ENCODE assay signal across 1 cellular context in genomic region chr17:14316131-14316854, GRCh38.
A peak's percentile ranks its signal among the peaks of the same experiment; 100 is the strongest.
TF ChIP-seq lines count a peak whose summit lies in the region.

No MANE protein-coding gene starts in this region.

TF ChIP-seq in HepG2, 621 proteins besides CTCF, POLR2A, EP300 and RAD21 (continued from another document and continues in another):
- TF ChIP-seq PBX2 (CRISPR knock-in tag; IDR thresholded peaks at IDR 0.05) (no peak), FOXJ3 (CRISPR knock-in tag; IDR thresholded peaks at IDR 0.05; ENCODE audit: borderline replicate concordance) (peak; percentile 76; the same call in 1 of the 2 replicates), DR1 (CRISPR knock-in tag; IDR thresholded peaks at IDR 0.05) (no peak), GATAD2A (CRISPR knock-in tag; IDR thresholded peaks at IDR 0.05) (peak; percentile 90), ZSCAN12 (CRISPR knock-in tag; IDR thresholded peaks at IDR 0.05) (no peak), UBTF (CRISPR knock-in tag; IDR thresholded peaks at IDR 0.05) (peak; percentile 28; the same call in 1 of the 2 replicates), HOXA3 (CRISPR knock-in tag; IDR thresholded peaks at IDR 0.05) (peak; percentile 73; the same call in 1 of the 2 replicates), ZBTB2 (CRISPR knock-in tag; IDR thresholded peaks at IDR 0.05; ENCODE audit: low read depth) (0 out of 2 replicates have a peak, but pooled peaks have one; percentile 15), NCOA2 (CRISPR knock-in tag; IDR thresholded peaks at IDR 0.05) (peak; percentile 53; the same call in 1 of the 2 replicates), ZBTB20 (CRISPR knock-in tag; IDR thresholded peaks at IDR 0.05; ENCODE audit: borderline replicate concordance, low read depth) (no peak), ZNF18 (CRISPR knock-in tag; IDR thresholded peaks at IDR 0.05; ENCODE audit: insufficient replicate concordance) (no peak), FUBP1 (CRISPR knock-in tag; IDR thresholded peaks at IDR 0.05; ENCODE audit: borderline replicate concordance) (0 out of 2 replicates have a peak, but pooled peaks have one; percentile 17), SMARCC2 (IDR thresholded peaks at IDR 0.05) (no peak), CBX2 (IDR thresholded peaks at IDR 0.05; ENCODE audit: low read depth, low read length) (no peak), CBX2 (CRISPR knock-in tag; IDR thresholded peaks at IDR 0.05; ENCODE audit: low read depth) (no peak), TEF (CRISPR knock-in tag; IDR thresholded peaks at IDR 0.05) (0 out of 2 replicates have a peak, but pooled peaks have one; percentile 22), MXI1 (IDR thresholded peaks at IDR 0.05; ENCODE audit: borderline replicate concordance, low read depth, low read length) (peak; percentile 33; the same call in 1 of the 3 replicates), RFXAP (CRISPR knock-in tag; IDR thresholded peaks at IDR 0.05; ENCODE audit: borderline replicate concordance) (0 out of 2 replicates have a peak, but pooled peaks have one; percentile 37), RNF2 (conservative IDR thresholded peaks at IDR 0.05; ENCODE audit: low read depth) (no peak), HOXA5 (CRISPR knock-in tag; IDR thresholded peaks at IDR 0.05) (peak; percentile 34; the same call in 1 of the 2 replicates), PITX1 (CRISPR knock-in tag; IDR thresholded peaks at IDR 0.05) (no peak), ZNF747 (CRISPR knock-in tag; IDR thresholded peaks at IDR 0.05; ENCODE audit: borderline replicate concordance) (no peak), REL (CRISPR knock-in tag; conservative IDR thresholded peaks at IDR 0.05) (no peak), FOXP4 (CRISPR knock-in tag; IDR thresholded peaks at IDR 0.05) (peak; percentile 89), ZNF510 (CRISPR knock-in tag; IDR thresholded peaks at IDR 0.05; ENCODE audit: low read depth) (peak; percentile 44; the same call in 1 of the 2 replicates), SKIL (CRISPR knock-in tag; IDR thresholded peaks at IDR 0.05; ENCODE audit: borderline replicate concordance) (no peak), ZFAT (CRISPR knock-in tag; conservative IDR thresholded peaks at IDR 0.05) (no peak), BCL6 (CRISPR knock-in tag; IDR thresholded peaks at IDR 0.05) (peak; percentile 59; the same call in 1 of the 2 replicates), RXRB (CRISPR knock-in tag; IDR thresholded peaks at IDR 0.05; ENCODE audit: borderline replicate concordance) (peak; percentile 70; the same call in 1 of the 2 replicates), ZNF878 (CRISPR knock-in tag; IDR thresholded peaks at IDR 0.05) (no peak), MYC (CRISPR knock-in tag; IDR thresholded peaks at IDR 0.05; ENCODE audit: borderline replicate concordance) (no peak), GABPA (IDR thresholded peaks at IDR 0.05; ENCODE audit: low read depth, low read length) (no peak), GABPA (CRISPR knock-in tag; IDR thresholded peaks at IDR 0.05; ENCODE audit: low read depth) (0 out of 2 replicates have a peak, but pooled peaks have one; percentile 16), TEAD2 (CRISPR knock-in tag; IDR thresholded peaks at IDR 0.05) (no peak), ZBTB3 (CRISPR knock-in tag; IDR thresholded peaks at IDR 0.05; ENCODE audit: borderline replicate concordance, low read depth) (no peak), FOXK2 (IDR thresholded peaks at IDR 0.05) (peak; percentile 49; the same call in 1 of the 2 replicates), FOSL2 (CRISPR knock-in tag; IDR thresholded peaks at IDR 0.05) (peak; percentile 53; the same call in 1 of the 2 replicates), TAF15 (IDR thresholded peaks at IDR 0.05; ENCODE audit: low read depth, low read length, poor library complexity, severe bottlenecking) (no peak), ZC3H13 (CRISPR knock-in tag; IDR thresholded peaks at IDR 0.05) (no peak), CERS6 (CRISPR knock-in tag; IDR thresholded peaks at IDR 0.05) (no peak), PLSCR1 (CRISPR knock-in tag; IDR thresholded peaks at IDR 0.05; ENCODE audit: borderline replicate concordance) (no peak), ONECUT2 (CRISPR knock-in tag; IDR thresholded peaks at IDR 0.05) (0 out of 2 replicates have a peak, but pooled peaks have one; percentile 31), CEBPB (IDR thresholded peaks at IDR 0.05; ENCODE audit: borderline replicate concordance, low read depth, low read length) (peak; percentile 95), SKI (IDR thresholded peaks at IDR 0.05; ENCODE audit: partially characterized antibody) (no peak), ZNF879 (CRISPR knock-in tag; IDR thresholded peaks at IDR 0.05) (no peak), ZNF362 (CRISPR knock-in tag; IDR thresholded peaks at IDR 0.05; ENCODE audit: borderline replicate concordance) (peak; percentile 84; the same call in 1 of the 2 replicates), SCMH1 (CRISPR knock-in tag; IDR thresholded peaks at IDR 0.05; ENCODE audit: borderline replicate concordance) (no peak)
